Comparison of ENCODE assay signal across 9 cellular contexts in the genomic region with DNA sequence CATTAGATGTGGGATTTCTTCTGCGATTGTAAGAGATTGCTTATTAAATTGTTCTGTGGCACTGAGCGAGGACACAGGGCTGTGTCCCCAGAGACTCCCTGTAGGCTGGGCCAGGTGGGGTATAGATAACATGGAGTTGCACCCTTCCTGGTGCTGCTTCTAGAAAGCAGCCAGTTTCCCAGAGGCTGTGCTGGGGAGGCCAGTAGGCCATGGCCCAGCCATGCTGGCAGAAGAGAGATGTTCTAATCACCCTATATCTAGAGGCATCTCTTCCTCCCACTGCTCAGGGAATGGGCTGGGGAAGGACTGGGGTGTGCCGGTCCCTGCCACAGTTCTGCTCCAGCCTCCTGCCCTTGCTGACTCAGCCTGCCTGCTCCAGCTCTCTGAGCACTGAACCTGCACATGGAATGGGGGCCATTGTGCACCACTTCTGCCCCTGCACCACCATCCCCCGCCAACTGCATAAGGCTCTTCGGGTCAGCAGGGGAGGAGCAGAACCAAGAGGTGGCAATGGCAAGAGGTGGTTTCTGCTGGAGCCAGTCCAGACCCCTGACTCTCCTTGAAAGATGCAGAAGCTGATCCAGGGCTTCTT.
DNase-seq lines count a peak whose midpoint lies in the region; ATAC-seq and TF ChIP-seq lines count a peak whose summit lies in the region.
"Had no signal": no experiment of that assay in that cellular context is flagged by ENCODE, and none has a peak within 500 bp of the region (broad histone marks: within the 10 kb centered on the region; RNA-seq: fewer than 3 reads in every experiment).

No MANE protein-coding gene starts in this region.

- intact Hi-C loops in PC-9 (cut with micrococcal nuclease; ENCODE audit: unreplicated experiment), result loop anchor here (1.0 kb wide), 2 partner anchors 9 to 88 kb away; no protein-coding TSS in a partner anchor
- intact Hi-C loops in esophagus muscularis mucosa (cut with DNase I), result no loop called here
- intact Hi-C loops in naive thymus-derived CD4-positive, alpha-beta T cell (cut with micrococcal nuclease), result no loop called here
- intact Hi-C loops in activated T-helper 1 cell treated with anti-CD3 and anti-CD28 coated beads, Interleukin-12 subunit alpha, Interleukin-12 subunit beta, Interleukin-2, Interleukin-4 antibody, amounts not matched to agents 30 ng/mL and 10 ng/mL and 1 ng/mL, durations not matched to agents 14 hours and 24 hours and 36 hours (cut with micrococcal nuclease), result no loop called here

- H3K4me3 ChIP-seq in PC-9 (no peak overlapping the region), esophagus muscularis mucosa (no peak overlapping the region)
- H3K4me3 ChIP-seq in naive thymus-derived CD4-positive, alpha-beta T cell (ENCODE audit: low read length), result no peak overlapping the region

- no peaks in the 10 kb centered on the region for H4K20me1 ChIP-seq in PC-9 (ENCODE audit: insufficient read depth)

- H3K27me3 ChIP-seq in PC-9 (ENCODE audit: insufficient read depth, low read depth) (no peaks in the 10 kb centered on the region), esophagus muscularis mucosa (no peaks in the 10 kb centered on the region)
- no peaks in the 10 kb centered on the region for H3K27me3 ChIP-seq in naive thymus-derived CD4-positive, alpha-beta T cell (ENCODE audit: control insufficient read depth in 2 of 2, insufficient read depth in 2 of 2, low read length in 2 of 2)

- TF ChIP-seq EP300 in esophagus muscularis mucosa (IDR thresholded peaks at IDR 0.05), result no peak

- H3K79me2 ChIP-seq in PC-9 (ENCODE audit: low read depth), result no peaks in the 10 kb centered on the region

- H3K4me1 ChIP-seq in PC-9 (replicated peaks; ENCODE audit: insufficient read depth) (peaks cover 49% of the 10 kb centered on the region), esophagus muscularis mucosa (peaks cover 55 to 63% (median 57%) of the 10 kb centered on the region in 4 donors)
- no peaks in the 10 kb centered on the region for H3K4me1 ChIP-seq in naive thymus-derived CD4-positive, alpha-beta T cell (ENCODE audit: control insufficient read depth in 2 of 2, insufficient read depth in 2 of 2, low read length in 2 of 2)

- H3K9me3 Mint-ChIP-seq in nephron, result no peaks in the 10 kb centered on the region
- H3K9me3 Mint-ChIP-seq in naive thymus-derived CD4-positive, alpha-beta T cell, result peaks cover 0 to 6% (median 0%) of the 10 kb centered on the region in 11 donors
- peaks cover 5% of the 10 kb centered on the region for H3K9me3 Mint-ChIP-seq in activated T-helper 1 cell treated with anti-CD3 and anti-CD28 coated beads, Interleukin-12 subunit alpha, Interleukin-12 subunit beta, Interleukin-2, Interleukin-4 antibody, amounts not matched to agents 30 ng/mL and 10 ng/mL and 1 ng/mL, durations not matched to agents 14 hours and 24 hours and 36 hours

- POLR2A ChIA-PET in PC-9 (lab: Charles Lee; ENCODE audit: unreplicated experiment), result interaction anchor here (0.6 to 1.2 kb wide), 2 partner anchors 137 to 353 kb away, joined by 15 read pairs; a partner anchor contains a TSS
- POLR2A ChIA-PET in naive thymus-derived CD4-positive, alpha-beta T cell (lab: Charles Lee), result no interaction called here

- peaks cover 37% of the 10 kb centered on the region for H3K4me1 Mint-ChIP-seq in nephron
- no peaks in the 10 kb centered on the region for H3K4me1 Mint-ChIP-seq in naive thymus-derived CD4-positive, alpha-beta T cell
- H3K4me1 Mint-ChIP-seq in activated T-helper 1 cell treated with anti-CD3 and anti-CD28 coated beads, Interleukin-12 subunit alpha, Interleukin-12 subunit beta, Interleukin-2, Interleukin-4 antibody, amounts not matched to agents 30 ng/mL and 10 ng/mL and 1 ng/mL, durations not matched to agents 14 hours and 24 hours and 36 hours (ENCODE audit: low read depth), result peaks cover 5% of the 10 kb centered on the region

- no peak overlapping the region for H3K4me3 Mint-ChIP-seq in nephron
- no peak overlapping the region for H3K4me3 Mint-ChIP-seq in naive thymus-derived CD4-positive, alpha-beta T cell
- no peak overlapping the region for H3K4me3 Mint-ChIP-seq in activated T-helper 1 cell treated with anti-CD3 and anti-CD28 coated beads, Interleukin-12 subunit alpha, Interleukin-12 subunit beta, Interleukin-2, Interleukin-4 antibody, amounts not matched to agents 30 ng/mL and 10 ng/mL and 1 ng/mL, durations not matched to agents 14 hours and 24 hours and 36 hours

- no peaks in the 10 kb centered on the region for H3K9me2 ChIP-seq in PC-9 (ENCODE audit: insufficient read depth)

- ATAC-seq in naive thymus-derived CD4-positive, alpha-beta T cell, result no peak
- no peak for ATAC-seq in GM19452 (IDR thresholded peaks at IDR 0.05; ENCODE audit: unreplicated experiment)

- H3K27me3 Mint-ChIP-seq in nephron (ENCODE audit: low read depth), result no peaks in the 10 kb centered on the region
- H3K27me3 Mint-ChIP-seq in naive thymus-derived CD4-positive, alpha-beta T cell, result peaks cover 0 to 7% (median 0%) of the 10 kb centered on the region in 5 donors
- peaks cover 2% of the 10 kb centered on the region for H3K27me3 Mint-ChIP-seq in activated T-helper 1 cell treated with anti-CD3 and anti-CD28 coated beads, Interleukin-12 subunit alpha, Interleukin-12 subunit beta, Interleukin-2, Interleukin-4 antibody, amounts not matched to agents 30 ng/mL and 10 ng/mL and 1 ng/mL, durations not matched to agents 14 hours and 24 hours and 36 hours (ENCODE audit: insufficient read depth)

- WGBS in esophagus muscularis mucosa, result 64% methylated on average over 5 of the region's 5 CpGs

- H3K9me3 ChIP-seq in PC-9 (ENCODE audit: insufficient read depth, low read depth), result peaks cover 9% of the 10 kb centered on the region
- H3K9me3 ChIP-seq in esophagus muscularis mucosa, result peaks cover 0 to 7% (median 5%) of the 10 kb centered on the region in 4 donors
- H3K9me3 ChIP-seq in naive thymus-derived CD4-positive, alpha-beta T cell (ENCODE audit: control insufficient read depth in 2 of 3, low read length in 3 of 3), result peaks cover 0 to 10% (median 0%) of the 10 kb centered on the region in 3 experiments

- H2AFZ ChIP-seq in PC-9, result no peak overlapping the region

- H3K4me2 ChIP-seq in PC-9, result peak overlapping the region; percentile 57

- TF ChIP-seq POLR2A in esophagus muscularis mucosa (IDR thresholded peaks at IDR 0.05; ENCODE audit: low read depth), result no peak

- H3K36me3 Mint-ChIP-seq in nephron (ENCODE audit: low read depth), result no peaks in the 10 kb centered on the region
- H3K36me3 Mint-ChIP-seq in naive thymus-derived CD4-positive, alpha-beta T cell, result peaks cover 0 to 4% (median 0%) of the 10 kb centered on the region in 5 donors
- no peaks in the 10 kb centered on the region for H3K36me3 Mint-ChIP-seq in activated T-helper 1 cell treated with anti-CD3 and anti-CD28 coated beads, Interleukin-12 subunit alpha, Interleukin-12 subunit beta, Interleukin-2, Interleukin-4 antibody, amounts not matched to agents 30 ng/mL and 10 ng/mL and 1 ng/mL, durations not matched to agents 14 hours and 24 hours and 36 hours (ENCODE audit: low read depth)

- no peaks in the 10 kb centered on the region for H3K36me3 ChIP-seq in PC-9 (ENCODE audit: low read depth)
- no peaks in the 10 kb centered on the region for H3K36me3 ChIP-seq in esophagus muscularis mucosa
- no peaks in the 10 kb centered on the region for H3K36me3 ChIP-seq in naive thymus-derived CD4-positive, alpha-beta T cell (ENCODE audit: control insufficient read depth in 2 of 3, insufficient read depth in 3 of 3, low read length in 3 of 3)

- peak; percentile 73 for DNase-seq in AG08395 (ENCODE audit: low spot score)
- peak; percentile 79 to 88 for DNase-seq in PC-9
- no peak for DNase-seq in esophagus muscularis mucosa (ENCODE audit: extremely low spot score)
- no peak for DNase-seq in naive thymus-derived CD4-positive, alpha-beta T cell
- no peak for DNase-seq in LoVo (ENCODE audit: low spot score)
- no peak for DNase-seq in activated T-helper 1 cell treated with anti-CD3 and anti-CD28 coated beads, Interleukin-12 subunit alpha, Interleukin-12 subunit beta, Interleukin-2, Interleukin-4 antibody, amounts not matched to agents 30 ng/mL and 10 ng/mL and 1 ng/mL, durations not matched to agents 14 hours and 24 hours and 36 hours (ENCODE audit: low spot score)
- DNase-seq: activated gamma-delta T cell treated with Interleukin-2 at 50 U/mL for 16 hours had no signal

- H3F3A ChIP-seq in PC-9 (ENCODE audit: insufficient read depth, low read depth), result peaks cover 35% of the 10 kb centered on the region

- H3K27ac ChIP-seq in PC-9, result peak overlapping the region; percentile 65
- peak overlapping the region; percentile 76 to 83 (median 79) for H3K27ac ChIP-seq in esophagus muscularis mucosa (replicated peaks in 1 of 4)
- no peak overlapping the region for H3K27ac ChIP-seq in naive thymus-derived CD4-positive, alpha-beta T cell (ENCODE audit: low read depth, low read length)

- no TSS peak for BruUV-seq in PC-9 (replicated peaks; lab: Mats Ljungman, UMichigan)

- CTCF ChIA-PET in PC-9 (lab: Charles Lee), result interaction anchor here (1.8 kb wide), 1 partner anchor 12 kb away, joined by 5 read pairs; no protein-coding TSS in a partner anchor
- CTCF ChIA-PET in naive thymus-derived CD4-positive, alpha-beta T cell (lab: Charles Lee), result no interaction called here

- no peak for TF ChIP-seq CTCF in PC-9 (conservative IDR thresholded peaks at IDR 0.05)
- no peak for TF ChIP-seq CTCF in esophagus muscularis mucosa (IDR thresholded peaks at IDR 0.05)
- no peak for TF ChIP-seq CTCF in nephron (IDR thresholded peaks at IDR 0.05; ENCODE audit: unreplicated experiment in 3 of 3)

- peak overlapping the region; percentile 82 to 93 (median 93) for H3K27ac Mint-ChIP-seq in nephron
- H3K27ac Mint-ChIP-seq in naive thymus-derived CD4-positive, alpha-beta T cell, result no peak overlapping the region
- H3K27ac Mint-ChIP-seq in activated T-helper 1 cell treated with anti-CD3 and anti-CD28 coated beads, Interleukin-12 subunit alpha, Interleukin-12 subunit beta, Interleukin-2, Interleukin-4 antibody, amounts not matched to agents 30 ng/mL and 10 ng/mL and 1 ng/mL, durations not matched to agents 14 hours and 24 hours and 36 hours, result no peak overlapping the region

Comparison
In these comparisons a context has a peak if more than half of its experiments do, and no peak if none do; other contexts are left out.
1. DNase-seq: peak in AG08395 (single experiment) and PC-9 (2 of 2); none in esophagus muscularis mucosa (single experiment), naive thymus-derived CD4-positive, alpha-beta T cell (0 of 9), LoVo (single experiment) and activated T-helper 1 cell treated with anti-CD3 and anti-CD28 coated beads, Interleukin-12 subunit alpha, Interleukin-12 subunit beta, Interleukin-2, Interleukin-4 antibody, amounts not matched to agents 30 ng/mL and 10 ng/mL and 1 ng/mL, durations not matched to agents 14 hours and 24 hours and 36 hours (single experiment).
2. H3K27ac Mint-ChIP-seq: peak in nephron (3 of 3); none in naive thymus-derived CD4-positive, alpha-beta T cell (0 of 9) and activated T-helper 1 cell treated with anti-CD3 and anti-CD28 coated beads, Interleukin-12 subunit alpha, Interleukin-12 subunit beta, Interleukin-2, Interleukin-4 antibody, amounts not matched to agents 30 ng/mL and 10 ng/mL and 1 ng/mL, durations not matched to agents 14 hours and 24 hours and 36 hours (single experiment).